In the genomic region with DNA sequence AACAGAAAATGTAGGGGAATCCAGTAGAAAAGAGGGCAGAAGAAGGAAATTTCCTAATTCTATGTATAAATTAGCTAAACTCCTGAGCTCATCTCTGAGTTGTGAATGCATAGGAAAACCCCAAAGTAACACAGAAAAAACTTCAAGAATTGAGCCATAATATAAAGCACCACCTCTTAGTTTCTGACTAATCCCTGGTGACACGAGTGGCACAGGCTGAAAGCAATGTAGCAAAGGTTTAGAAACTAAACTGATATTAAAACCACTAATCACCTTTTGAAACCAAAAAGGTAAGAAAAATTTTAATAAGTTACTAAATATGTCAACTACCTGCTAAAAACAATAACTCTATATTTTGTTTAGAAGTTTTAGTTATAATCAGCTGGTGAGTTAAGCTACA, we compare ENCODE assay signal across 13 cellular contexts.
DNase-seq lines count a peak whose midpoint lies in the region; ATAC-seq and TF ChIP-seq lines count a peak whose summit lies in the region.
"Had no signal": no experiment of that assay in that cellular context is flagged by ENCODE, and none has a peak within 500 bp of the region (broad histone marks: within the 10 kb centered on the region; RNA-seq: fewer than 3 reads in every experiment).

No MANE protein-coding gene starts in this region.

- no peaks in the 10 kb centered on the region for H3K9me2 ChIP-seq in PC-3 (replicated peaks; ENCODE audit: low read length)

- TF ChIP-seq POLR2A in prostate gland (IDR thresholded peaks at IDR 0.05): no peak

- no peaks in the 10 kb centered on the region for H4K20me1 ChIP-seq in PC-3 (ENCODE audit: low read length)

- BruUV-seq in PC-3 (replicated peaks; lab: Mats Ljungman, UMichigan): no TSS peak
- no TSS peak for BruUV-seq in A673 (replicated peaks; lab: Mats Ljungman, UMichigan)

- H2AFZ ChIP-seq in PC-3 (ENCODE audit: low read length): no peak overlapping the region

- no peaks in the 10 kb centered on the region for H3K36me3 ChIP-seq in PC-3 (ENCODE audit: low read depth, low read length)
- no peaks in the 10 kb centered on the region for H3K36me3 ChIP-seq in A673 (ENCODE audit: insufficient read depth, low read length, poor library complexity, severe bottlenecking)
- H3K36me3 ChIP-seq in colonic mucosa: no peaks in the 10 kb centered on the region
- no peaks in the 10 kb centered on the region for H3K36me3 ChIP-seq in prostate gland

- no peak overlapping the region for H3K9ac ChIP-seq in PC-3 (ENCODE audit: low read length)
- H3K9ac ChIP-seq in colonic mucosa (ENCODE audit: low read depth in 2 of 2, low read length in 2 of 2): no peak overlapping the region

- H3K4me3 ChIP-seq in PC-3 (ENCODE audit: low read length): no peak overlapping the region
- no peak overlapping the region for H3K4me3 ChIP-seq in A673 (ENCODE audit: low read depth, low read length, poor library complexity, severe bottlenecking)
- H3K4me3 ChIP-seq in colonic mucosa: no peak overlapping the region
- no peak overlapping the region for H3K4me3 ChIP-seq in prostate gland

- H3K4me2 ChIP-seq in PC-3 (ENCODE audit: low read length): no peak overlapping the region

- no peaks in the 10 kb centered on the region for H3K27me3 ChIP-seq in PC-3 (ENCODE audit: low read length)
- H3K27me3 ChIP-seq in A673 (replicated peaks; ENCODE audit: insufficient read depth, low read depth, low read length, poor library complexity): no peaks in the 10 kb centered on the region
- no peaks in the 10 kb centered on the region for H3K27me3 ChIP-seq in colonic mucosa
- no peaks in the 10 kb centered on the region for H3K27me3 ChIP-seq in prostate gland (replicated peaks; ENCODE audit: insufficient read depth)
- H3K27me3 ChIP-seq: foreskin keratinocyte had no signal

- no peaks in the 10 kb centered on the region for H3K79me2 ChIP-seq in PC-3 (ENCODE audit: low read length)

- ATAC-seq in GM18511 (IDR thresholded peaks at IDR 0.05; ENCODE audit: unreplicated experiment): peak; percentile 59
- peak; percentile 62 for ATAC-seq in GM21390 (IDR thresholded peaks at IDR 0.05; ENCODE audit: unreplicated experiment)
- ATAC-seq in HG03045 (IDR thresholded peaks at IDR 0.05; ENCODE audit: unreplicated experiment): peak; percentile 39
- ATAC-seq in PC-3: no peak
- ATAC-seq: foreskin keratinocyte had no signal

- DNase-seq in PC-3 (no peak), A673 (ENCODE audit: low spot score) (no peak), colonic mucosa (no peak), prostate gland (ENCODE audit: low spot score) (no peak)
- DNase-seq in activated effector memory CD4-positive, alpha-beta T cell treated with Interleukin-2 at 50 U/mL for 16 hours: no peak
- DNase-seq: activated CD4-positive, CD25-positive, alpha-beta regulatory T cell treated with anti-CD3 and anti-CD28 coated beads, Interleukin-2, amount 50 U/mL, for 72 hours; aorta; DMS79 treated with DMSO at 0.1 percent for 48 hours; effector CD8-positive, alpha-beta T cell; foreskin keratinocyte had no signal

- H3K4me1 ChIP-seq in PC-3 (ENCODE audit: insufficient read depth, low read length) (peaks cover 40% of the 10 kb centered on the region), A673 (ENCODE audit: insufficient read depth, low read length, poor library complexity, severe bottlenecking) (no peaks in the 10 kb centered on the region), colonic mucosa (no peaks in the 10 kb centered on the region), prostate gland (replicated peaks) (no peaks in the 10 kb centered on the region)

- POLR2A ChIA-PET in PC-3 (lab: Charles Lee; ENCODE audit: unreplicated experiment) (no interaction called here), A673 (lab: Charles Lee; ENCODE audit: low non-redundant PET) (no interaction called here)

- intact Hi-C loops in PC-3 (cut with micrococcal nuclease) (loop anchor here (10.0 kb wide), 2 partner anchors 189 to 891 kb away; no protein-coding TSS in a partner anchor), A673 (cut with micrococcal nuclease; ENCODE audit: unreplicated experiment) (no loop called here), colonic mucosa (cut with DNase I) (no loop called here), prostate gland (cut with DNase I) (no loop called here)

- TF ChIP-seq CTCF in PC-3 (conservative IDR thresholded peaks at IDR 0.05; ENCODE audit: low read depth, low read length): no peak
- no peak for TF ChIP-seq CTCF in A673 (conservative IDR thresholded peaks at IDR 0.05; ENCODE audit: low read depth, low read length)
- TF ChIP-seq CTCF in colonic mucosa (IDR thresholded peaks at IDR 0.05): no peak
- TF ChIP-seq CTCF in prostate gland (IDR thresholded peaks at IDR 0.05): no peak

- H3K27ac ChIP-seq in PC-3 (ENCODE audit: low read length) (0 out of 2 replicates have a peak overlapping the region, but pooled peaks have one; percentile 94), A673 (ENCODE audit: low read depth, low read length, poor library complexity, severe bottlenecking) (no peak overlapping the region), colonic mucosa (no peak overlapping the region), prostate gland (no peak overlapping the region)
- H3K27ac ChIP-seq: foreskin keratinocyte had no signal

- 100% methylated on average over 1 of the region's 1 CpG for WGBS in prostate gland

- H3F3A ChIP-seq in PC-3 (ENCODE audit: low read length, unreplicated experiment): peaks cover 19% of the 10 kb centered on the region

- H3K9me3 ChIP-seq in PC-3 (ENCODE audit: low read length) (no peaks in the 10 kb centered on the region), A673 (ENCODE audit: low read depth, low read length, poor library complexity, severe bottlenecking) (no peaks in the 10 kb centered on the region), colonic mucosa (no peaks in the 10 kb centered on the region), prostate gland (no peaks in the 10 kb centered on the region)

- CTCF ChIA-PET in PC-3 (lab: Charles Lee): no interaction called here
- CTCF ChIA-PET in A673 (lab: Charles Lee): no interaction called here
